In genomic region chr10:68269562-68269961, GRCh38 we compare ENCODE assay signal across 31 cellular contexts. TPM values are rescaled to one million over a fixed set of nuclear protein-coding genes. Genes with fewer than 3 reads are reported as not detected.
"Had no signal": no experiment of that assay in that cellular context is flagged by ENCODE, and none has a peak within 500 bp of the region (broad histone marks: within the 10 kb centered on the region; RNA-seq: fewer than 3 reads in every experiment).

No MANE protein-coding gene starts in this region.

- H3K36me3 ChIP-seq: stomach, suprapubic skin, thoracic aorta, thyroid gland, tibial artery, tibial nerve, transverse colon, upper lobe of left lung, upper lobe of right lung, uterus, vagina had no signal

- H3K4me1 ChIP-seq: suprapubic skin, thyroid gland, tibial artery, tibial nerve, transverse colon, upper lobe of left lung, upper lobe of right lung, uterus, vagina had no signal

- H3K9me3 ChIP-seq: suprapubic skin, testis, thoracic aorta, thyroid gland, tibial artery, upper lobe of right lung, uterus, vagina had no signal

- H3K9me3 Mint-ChIP-seq: stimulated activated naive CD8-positive, alpha-beta T cell treated with anti-CD3 and anti-CD28 coated beads, Interleukin-15, Interleukin-2, amounts not matched to agents 100 ng/mL and 50 ng/mL, for 24 hours; type B pancreatic cell had no signal

- H3K36me3 Mint-ChIP-seq: stimulated activated effector memory CD8-positive, alpha-beta T cell treated with anti-CD3 and anti-CD28 coated beads, Interleukin-12 subunit alpha, Interleukin-12 subunit beta, amount 100 ng/mL, for 72 hours; stimulated activated memory B cell treated with anti-CD40 and anti-IgM and Interleukin-4, amounts not matched to agents 10 μg/mL and 1 μg/mL and 100 μg/mL, for 72 hours; type B pancreatic cell had no signal

- H3K4me3 Mint-ChIP-seq: stimulated activated effector memory CD8-positive, alpha-beta T cell treated with anti-CD3 and anti-CD28 coated beads, Interleukin-12 subunit alpha, Interleukin-12 subunit beta, amount 100 ng/mL, for 72 hours; stimulated activated memory B cell treated with anti-CD40 and anti-IgM and Interleukin-4, amounts not matched to agents 10 μg/mL and 1 μg/mL and 100 μg/mL, for 72 hours; stimulated activated naive B cell treated with anti-CD40 and anti-IgM and Interleukin-4, amounts not matched to agents 10 μg/mL and 1 μg/mL and 100 μg/mL, for 72 hours; stimulated activated naive CD8-positive, alpha-beta T cell treated with anti-CD3 and anti-CD28 coated beads, Interleukin-15, amount 100 ng/mL, for 72 hours; stimulated activated naive CD8-positive, alpha-beta T cell treated with anti-CD3 and anti-CD28 coated beads, Interleukin-15, Interleukin-2, amounts not matched to agents 100 ng/mL and 50 ng/mL, for 24 hours; type B pancreatic cell had no signal

- H3K27ac Mint-ChIP-seq: stimulated activated effector memory CD8-positive, alpha-beta T cell treated with anti-CD3 and anti-CD28 coated beads, Interleukin-12 subunit alpha, Interleukin-12 subunit beta, amount 100 ng/mL, for 72 hours; stimulated activated memory B cell treated with anti-CD40 and anti-IgM and Interleukin-4, amounts not matched to agents 10 μg/mL and 1 μg/mL and 100 μg/mL, for 72 hours; stimulated activated naive B cell treated with anti-CD40 and anti-IgM and Interleukin-4, amounts not matched to agents 10 μg/mL and 1 μg/mL and 100 μg/mL, for 72 hours; stimulated activated naive CD8-positive, alpha-beta T cell treated with anti-CD3 and anti-CD28 coated beads, Interleukin-15, amount 100 ng/mL, for 72 hours; stimulated activated naive CD8-positive, alpha-beta T cell treated with anti-CD3 and anti-CD28 coated beads, Interleukin-15, Interleukin-2, amounts not matched to agents 100 ng/mL and 50 ng/mL, for 24 hours; type B pancreatic cell had no signal

- H3K27me3 Mint-ChIP-seq: stimulated activated memory B cell treated with anti-CD40 and anti-IgM and Interleukin-4, amounts not matched to agents 10 μg/mL and 1 μg/mL and 100 μg/mL, for 72 hours; stimulated activated naive B cell treated with anti-CD40 and anti-IgM and Interleukin-4, amounts not matched to agents 10 μg/mL and 1 μg/mL and 100 μg/mL, for 72 hours; type B pancreatic cell had no signal

- ATAC-seq: stimulated activated effector memory CD8-positive, alpha-beta T cell treated with anti-CD3 and anti-CD28 coated beads, Interleukin-12 subunit alpha, Interleukin-12 subunit beta, amount 100 ng/mL, for 72 hours; stimulated activated memory B cell treated with anti-CD40 and anti-IgM and Interleukin-4, amounts not matched to agents 10 μg/mL and 1 μg/mL and 100 μg/mL, for 72 hours; stimulated activated naive B cell treated with anti-CD40 and anti-IgM and Interleukin-4, amounts not matched to agents 10 μg/mL and 1 μg/mL and 100 μg/mL, for 72 hours; stimulated activated naive CD8-positive, alpha-beta T cell treated with anti-CD3 and anti-CD28 coated beads, Interleukin-15, amount 100 ng/mL, for 72 hours; stimulated activated naive CD8-positive, alpha-beta T cell treated with anti-CD3 and anti-CD28 coated beads, Interleukin-15, Interleukin-2, amounts not matched to agents 100 U/mL and 50 U/mL, for 24 hours; upper lobe of right lung had no signal

- H3K4me3 ChIP-seq: stomach, suprapubic skin, testis, thoracic aorta, thyroid gland, tibial artery, tibial nerve, transverse colon, upper lobe of left lung, upper lobe of right lung, uterus, vagina had no signal

- H3K27me3 ChIP-seq: stomach, suprapubic skin, testis, thyroid gland, tibial artery, tibial nerve, transverse colon, upper lobe of left lung, upper lobe of right lung, uterus, vagina had no signal

- DNase-seq: stimulated activated CD4-positive, alpha-beta T cell treated with anti-CD3 and anti-CD28 coated beads, Interleukin-2, amount 100 ng/mL, for 48 hours; stimulated activated CD4-positive, alpha-beta T cell treated with anti-CD3 and anti-CD28 coated beads, Interleukin-4, amount 100 ng/mL, for 1 hour; stimulated activated CD4-positive, alpha-beta T cell treated with anti-CD3 and anti-CD28 coated beads, Interleukin-4, amount 100 ng/mL, for 24 hours; stimulated activated CD4-positive, alpha-beta T cell treated with anti-CD3 and anti-CD28 coated beads, Interleukin-4, amount 100 ng/mL, for 4 hours; stimulated activated CD8-positive, alpha-beta memory T cell treated with anti-CD3 and anti-CD28 coated beads, Interleukin-4, amount 100 ng/mL, for 48 hours; stimulated activated naive B cell treated with anti-CD40 and anti-IgM and Interleukin-4, amounts not matched to agents 10 μg/mL and 1 μg/mL and 100 μg/mL, for 72 hours; stimulated activated naive CD4-positive, alpha-beta T cell; stimulated activated naive CD4-positive, alpha-beta T cell treated with Interleukin-2 at 50 U/mL for 16 hours; stimulated activated naive CD8-positive, alpha-beta T cell treated with anti-CD3 and anti-CD28 coated beads, Interleukin-15, amount 100 ng/mL, for 72 hours; stimulated activated naive CD8-positive, alpha-beta T cell treated with anti-CD3 and anti-CD28 coated beads, Interleukin-15, Interleukin-2, amounts not matched to agents 100 U/mL and 50 U/mL, for 24 hours; stomach; substantia nigra; testis; thyroid gland; tibial artery; transverse colon; trophoblast cell; upper lobe of left lung; upper lobe of right lung; uterus had no signal

- H3K27ac ChIP-seq: stomach, suprapubic skin, testis, thoracic aorta, thyroid gland, tibial artery, tibial nerve, transverse colon, upper lobe of left lung, upper lobe of right lung, uterus, vagina had no signal

- H3K4me1 Mint-ChIP-seq: stimulated activated effector memory CD8-positive, alpha-beta T cell treated with anti-CD3 and anti-CD28 coated beads, Interleukin-12 subunit alpha, Interleukin-12 subunit beta, amount 100 ng/mL, for 72 hours; stimulated activated memory B cell treated with anti-CD40 and anti-IgM and Interleukin-4, amounts not matched to agents 10 μg/mL and 1 μg/mL and 100 μg/mL, for 72 hours; stimulated activated naive B cell treated with anti-CD40 and anti-IgM and Interleukin-4, amounts not matched to agents 10 μg/mL and 1 μg/mL and 100 μg/mL, for 72 hours; stimulated activated naive CD8-positive, alpha-beta T cell treated with anti-CD3 and anti-CD28 coated beads, Interleukin-15, amount 100 ng/mL, for 72 hours had no signal

RNA-seq across cellular contexts. Expression of gene ATOH7, which starts 37.6 kb away (rescaled TPM):
- total RNA-seq: stomach, subcutaneous adipose tissue, suprapubic skin, thoracic aorta, thyroid gland, upper lobe of left lung, upper lobe of right lung, ureter, urinary bladder, uterus, vagina had no signal
